Comparison of ENCODE assay signal across 8 cellular contexts in the genomic region with DNA sequence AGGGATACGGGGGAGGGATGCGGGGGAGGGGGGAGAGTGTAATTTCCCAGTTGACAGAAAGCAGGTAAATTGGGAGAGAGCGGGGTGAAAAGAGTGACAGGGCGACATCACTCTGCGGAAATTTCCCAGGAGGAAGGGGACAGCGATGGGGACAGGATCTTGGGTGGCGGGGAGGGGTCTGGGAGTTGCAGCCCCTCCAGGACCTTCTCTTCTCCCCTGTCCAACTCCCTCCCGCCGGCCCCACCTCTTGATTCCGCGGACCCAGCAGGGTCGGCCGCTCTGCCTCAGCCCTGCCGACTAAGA.
DNase-seq lines count a peak whose midpoint lies in the region; ATAC-seq, FAIRE-seq and TF ChIP-seq lines count a peak whose summit lies in the region.

No MANE protein-coding gene starts in this region.

- no peaks in the 10 kb centered on the region for H3K9me2 ChIP-seq in MM.1S (replicated peaks; ENCODE audit: insufficient read depth, low read length)

- POLR2A ChIA-PET in H1 (lab: Charles Lee; ENCODE audit: partially characterized antibody), result interaction anchor here (0.9 to 1.2 kb wide), 2 partner anchors 29 to 42 kb away, joined by 3 read pairs; no protein-coding TSS in a partner anchor

- no peak for TF ChIP-seq EP300 in H1 (IDR thresholded peaks at IDR 0.05; ENCODE audit: borderline replicate concordance in 1 of 2, low read depth in 2 of 2, low read length in 2 of 2)

- CTCF ChIA-PET in H1 (lab: Charles Lee; ENCODE audit: partially characterized antibody), result no interaction called here

- H2AFZ ChIP-seq in MM.1S (ENCODE audit: low read length) (peak overlapping the region; percentile 72), H1 (ENCODE audit: low read length) (no peak overlapping the region), neuron (ENCODE audit: low read depth, low read length) (peak overlapping the region; percentile 65)

- H3K36me3 ChIP-seq in BLaER1 treated with 17β-estradiol and CSF1 and Interleukin-3, amounts not matched to agents 10 nM and 100 nM, result no peaks in the 10 kb centered on the region
- H3K36me3 ChIP-seq in MM.1S (replicated peaks; ENCODE audit: insufficient read depth, low read length), result no peaks in the 10 kb centered on the region
- no peaks in the 10 kb centered on the region for H3K36me3 ChIP-seq in H1 (ENCODE audit: control insufficient read depth in 2 of 4, insufficient read depth in 4 of 4, low read length in 3 of 4)
- H3K36me3 ChIP-seq in neuron (ENCODE audit: insufficient read depth, low read length), result no peaks in the 10 kb centered on the region

- no peaks in the 10 kb centered on the region for H3K9me3 ChIP-seq in BLaER1 treated with 17β-estradiol and CSF1 and Interleukin-3, amounts not matched to agents 10 nM and 100 nM (replicated peaks in 1 of 11)
- H3K9me3 ChIP-seq in MM.1S (replicated peaks; ENCODE audit: insufficient read depth, low read length), result no peaks in the 10 kb centered on the region
- H3K9me3 ChIP-seq in H1 (ENCODE audit: insufficient read depth in 2 of 2, low read depth in 1 of 2, low read length in 1 of 2), result no peaks in the 10 kb centered on the region
- no peaks in the 10 kb centered on the region for H3K9me3 ChIP-seq in neuron (ENCODE audit: low read length)

- peak overlapping the region; percentile 56 to 93 (median 78); a peak in 21 of 22 replicates for H3K9ac ChIP-seq in BLaER1 treated with 17β-estradiol and CSF1 and Interleukin-3, amounts not matched to agents 10 nM and 100 nM
- H3K9ac ChIP-seq in MM.1S (ENCODE audit: low read length) (peak overlapping the region; percentile 62; the same call in 1 of the 2 replicates), H1 (replicated peaks in 1 of 4; ENCODE audit: extremely low read depth in 1 of 4, low read depth in 3 of 4, low read length in 3 of 4) (0 out of 7 replicates have a peak overlapping the region, but pooled peaks of 1 of the 4 experiments have one; percentile 21)

- in situ Hi-C loops in ACHN (cut with HindIII; ENCODE audit: low pct_ligation_motif_present, low pct_unique_long_range_greater_than_20kb, low sequenced_read_pairs), result no loop called here

- H3K4me3 ChIP-seq in BLaER1 treated with 17β-estradiol and CSF1 and Interleukin-3, amounts not matched to agents 10 nM and 100 nM, result peak overlapping the region; percentile 57 to 87 (median 76)
- peak overlapping the region; percentile 67 for H3K4me3 ChIP-seq in MM.1S (ENCODE audit: low read length)
- peak overlapping the region; percentile 51 to 65 (median 64) for H3K4me3 ChIP-seq in H1 (ENCODE audit: extremely low read depth in 1 of 4, insufficient read depth in 2 of 4, low read depth in 3 of 4, low read length in 4 of 4)
- H3K4me3 ChIP-seq in neuron (ENCODE audit: low read length), result peak overlapping the region; percentile 33

- no peak overlapping the region for H2AK5ac ChIP-seq in H1 (ENCODE audit: low read depth, low read length)

- ATAC-seq in GM21447 (IDR thresholded peaks at IDR 0.05; ENCODE audit: unreplicated experiment) (no peak), HG03280 (IDR thresholded peaks at IDR 0.05; ENCODE audit: unreplicated experiment) (no peak)

- TF ChIP-seq CTCF in MM.1S (IDR thresholded peaks at IDR 0.05; ENCODE audit: low read length) (no peak), H1 (IDR thresholded peaks at IDR 0.05; ENCODE audit: control extremely low read depth in 1 of 3, insufficient read depth in 1 of 3, low read depth in 1 of 3, low read length in 3 of 3) (no peak)

- H4K20me1 ChIP-seq in BLaER1 treated with 17β-estradiol and CSF1 and Interleukin-3, amounts not matched to agents 10 nM and 100 nM, result peaks cover 0 to 47% (median 22%) of the 10 kb centered on the region in 11 experiments; a peak in 17 of 22 replicates
- no peaks in the 10 kb centered on the region for H4K20me1 ChIP-seq in MM.1S (ENCODE audit: insufficient read depth, low read length)
- H4K20me1 ChIP-seq in H1 (replicated peaks in 1 of 2; ENCODE audit: control insufficient read depth in 1 of 2, insufficient read depth in 2 of 2, low read length in 2 of 2), result peaks cover 0 to 11% of the 10 kb centered on the region in 2 experiments

- H3K4ac ChIP-seq in H1 (replicated peaks; ENCODE audit: insufficient read length, low read depth, low read length), result no peak overlapping the region

- H3K27me3 ChIP-seq in BLaER1 treated with 17β-estradiol and CSF1 and Interleukin-3, amounts not matched to agents 10 nM and 100 nM, result peaks cover 35 to 86% (median 39%) of the 10 kb centered on the region in 11 experiments
- H3K27me3 ChIP-seq in MM.1S (replicated peaks; ENCODE audit: insufficient read depth, low read length) (no peaks in the 10 kb centered on the region), H1 (replicated peaks in 1 of 4; ENCODE audit: control insufficient read depth in 3 of 4, extremely low read depth in 1 of 4, insufficient read depth in 3 of 4, low read length in 3 of 4) (peaks cover 4 to 19% (median 14%) of the 10 kb centered on the region in 4 experiments), neuron (ENCODE audit: insufficient read depth, low read length) (peaks cover 55% of the 10 kb centered on the region)

- peak overlapping the region; percentile 83 to 100 (median 96) for H3K4me2 ChIP-seq in BLaER1 treated with 17β-estradiol and CSF1 and Interleukin-3, amounts not matched to agents 10 nM and 100 nM
- peak overlapping the region; percentile 71; the same call in 1 of the 2 replicates for H3K4me2 ChIP-seq in MM.1S (ENCODE audit: low read depth, low read length)
- peak overlapping the region; percentile 71 to 86 for H3K4me2 ChIP-seq in H1 (ENCODE audit: insufficient read depth in 1 of 2, low read depth in 2 of 2, low read length in 2 of 2)

- no CpG with 5 or more reads among the region's 14 CpGs for WGBS in H1 (ENCODE audit: extremely low coverage in 1 of 2, insufficient coverage in 1 of 2, insufficient read length in 1 of 2, insufficient replicate concordance in 2 of 2, low coverage in 1 of 2, low lambda C conversion rate in 2 of 2, missing lambda C conversion rate in 1 of 2), 2 experiments

- H3K4me1 ChIP-seq in BLaER1 treated with 17β-estradiol and CSF1 and Interleukin-3, amounts not matched to agents 10 nM and 100 nM, result peaks cover 0 to 38% (median 27%) of the 10 kb centered on the region in 10 experiments; a peak in 14 of 20 replicates
- H3K4me1 ChIP-seq in MM.1S (ENCODE audit: low read length), result peaks cover 23% of the 10 kb centered on the region
- H3K4me1 ChIP-seq in H1 (replicated peaks in 1 of 4; ENCODE audit: control insufficient read depth in 3 of 4, insufficient read depth in 4 of 4, low read length in 3 of 4), result peaks cover 0 to 15% (median 5%) of the 10 kb centered on the region in 4 experiments; a peak in 6 of 7 replicates
- peaks cover 2% of the 10 kb centered on the region for H3K4me1 ChIP-seq in neuron (ENCODE audit: insufficient read depth, low read length)

- H2BK15ac ChIP-seq in H1 (ENCODE audit: low read length), result no peak overlapping the region

- no peak overlapping the region for H2BK20ac ChIP-seq in H1 (ENCODE audit: low read length)

- TF ChIP-seq POLR2A in H1 (IDR thresholded peaks at IDR 0.05; ENCODE audit: control extremely low read depth in 1 of 2, low read depth in 2 of 2, low read length in 2 of 2), result no peak
- no peak for TF ChIP-seq POLR2A in GM12891 (IDR thresholded peaks at IDR 0.05; ENCODE audit: low read depth, low read length)

- DNase-seq in MM.1S, result no peak
- peak in 1 of 2 experiments; percentile 66 for DNase-seq in H1 (ENCODE audit: low read depth in 1 of 2, low spot score in 2 of 2)
- DNase-seq in GM12891 (ENCODE audit: insufficient read length, low spot score), result no peak
- no peak for DNase-seq in ACHN

- H3K79me2 ChIP-seq in MM.1S (ENCODE audit: low read length) (peaks cover 45% of the 10 kb centered on the region), H1 (ENCODE audit: control insufficient read depth in 1 of 2, insufficient read depth in 2 of 2, low read length in 2 of 2) (no peaks in the 10 kb centered on the region)

- H3K18ac ChIP-seq in H1 (ENCODE audit: extremely low read depth, low read length), result no peak overlapping the region

- TF ChIP-seq RAD21 in H1 (IDR thresholded peaks at IDR 0.05 in 1 of 2, conservative IDR thresholded peaks at IDR 0.05 in 1 of 2; ENCODE audit: low read depth in 2 of 2, low read length in 2 of 2), result no peak

- H4K5ac ChIP-seq in H1 (ENCODE audit: insufficient read length, low read depth, low read length), result no peak overlapping the region

- no peak overlapping the region for H4K91ac ChIP-seq in H1 (replicated peaks; ENCODE audit: insufficient read length, low read length)

- H3K14ac ChIP-seq in H1 (ENCODE audit: insufficient read length), result no peak overlapping the region

- no peaks in the 10 kb centered on the region for H3K79me1 ChIP-seq in H1 (ENCODE audit: low read depth, low read length)

- no peak overlapping the region for H2BK5ac ChIP-seq in H1 (ENCODE audit: low read depth, low read length)

- H3K23ac ChIP-seq in H1 (ENCODE audit: insufficient read length), result no peak overlapping the region

- H4K8ac ChIP-seq in H1 (ENCODE audit: extremely low read depth, insufficient read depth, low read length), result no peak overlapping the region

- peak overlapping the region in 9 of 11 experiments; percentile 12 to 96 (median 78); a peak in 16 of 22 replicates for H3K27ac ChIP-seq in BLaER1 treated with 17β-estradiol and CSF1 and Interleukin-3, amounts not matched to agents 10 nM and 100 nM
- peak overlapping the region; percentile 26; the same call in 1 of the 2 replicates for H3K27ac ChIP-seq in MM.1S (ENCODE audit: low read length)
- H3K27ac ChIP-seq in H1 (ENCODE audit: low read depth, low read length), result no peak overlapping the region

- H2BK120ac ChIP-seq in H1 (replicated peaks; ENCODE audit: low read depth, low read length), result no peak overlapping the region

- peaks cover 25% of the 10 kb centered on the region for H3F3A ChIP-seq in MM.1S (ENCODE audit: insufficient read depth, low read length)

- FAIRE-seq in H1 (lab: Jason Lieb, UNC) (no peak), GM12891 (lab: Jason Lieb, UNC) (no peak)

- H3K23me2 ChIP-seq in H1 (ENCODE audit: low read depth, low read length), result peaks cover 12% of the 10 kb centered on the region

- no peak overlapping the region for H3K56ac ChIP-seq in H1 (replicated peaks; ENCODE audit: insufficient read length, low read depth, low read length)

- no peak overlapping the region for H2BK12ac ChIP-seq in H1 (ENCODE audit: low read depth, low read length)

TF ChIP-seq in H1, 55 proteins besides CTCF, POLR2A, EP300 and RAD21 (continues in another document):
- TF ChIP-seq JUN (IDR thresholded peaks at IDR 0.05; ENCODE audit: low read depth, low read length) (no peak), TEAD4 (IDR thresholded peaks at IDR 0.05; ENCODE audit: low read depth, low read length) (no peak), TCF12 (IDR thresholded peaks at IDR 0.05; ENCODE audit: low read depth, low read length) (no peak), BRCA1 (IDR thresholded peaks at IDR 0.05; ENCODE audit: low read depth, low read length) (no peak)

TF ChIP-seq in GM12891, 5 proteins besides CTCF, POLR2A, EP300 and RAD21:
- TF ChIP-seq POLR2AphosphoS5 (IDR thresholded peaks at IDR 0.05; ENCODE audit: low read depth, low read length) (no peak), TAF1 (IDR thresholded peaks at IDR 0.05; ENCODE audit: low read depth, low read length) (no peak), PAX5 (IDR thresholded peaks at IDR 0.05; ENCODE audit: insufficient read depth, low read length, severe bottlenecking) (no peak)
